23 cellular contexts compared by ENCODE assay signal in the genomic region with DNA sequence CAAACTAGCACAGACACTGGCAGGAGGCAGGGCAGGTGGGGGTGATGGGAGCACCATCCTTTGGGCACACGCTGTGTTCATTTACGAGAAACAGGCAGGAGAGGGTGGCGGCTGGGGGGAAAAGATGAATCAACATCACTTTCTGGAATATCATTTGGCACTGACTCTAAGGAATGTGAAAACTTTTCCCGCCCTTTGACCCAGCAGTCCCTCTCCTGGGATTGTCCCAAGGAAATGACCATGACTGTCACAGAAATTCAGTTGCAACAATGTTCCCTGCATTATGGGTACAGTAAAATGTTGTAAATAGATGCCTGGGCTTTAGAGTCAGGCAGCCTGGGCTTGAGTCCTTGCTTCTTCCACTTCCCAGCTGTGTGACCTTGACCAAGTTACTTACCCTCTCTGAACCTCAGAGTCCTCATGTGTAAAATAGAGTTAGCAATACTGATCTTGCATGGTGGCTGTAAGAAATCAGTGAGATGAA. TPM values are rescaled to one million over a fixed set of nuclear protein-coding genes. Genes with fewer than 3 reads are reported as not detected.
A peak's percentile ranks its signal among the peaks of the same experiment; 100 is the strongest.
DNase-seq lines count a peak whose midpoint lies in the region; ATAC-seq and TF ChIP-seq lines count a peak whose summit lies in the region.
"Had no signal": no experiment of that assay in that cellular context is flagged by ENCODE, and none has a peak within 500 bp of the region (broad histone marks: within the 10 kb centered on the region; RNA-seq: fewer than 3 reads in every experiment).

No MANE protein-coding gene starts in this region.

- H3K27me3 ChIP-seq in adrenal gland (no peaks in the 10 kb centered on the region), neural progenitor cell (no peaks in the 10 kb centered on the region), upper lobe of left lung (no peaks in the 10 kb centered on the region)
- H3K27me3 ChIP-seq: cardiac muscle cell, vagina had no signal

- H3K4me2 ChIP-seq in neural progenitor cell, result no peak overlapping the region

- H3K4me1 Mint-ChIP-seq in neural progenitor cell, result peaks cover 40% of the 10 kb centered on the region
- H3K4me1 Mint-ChIP-seq: activated T-helper 17 cell treated with anti-CD3 and anti-CD28 coated beads, Interleukin-2, amount 50 U/mL, for 72 hours; B cell; stimulated activated naive CD8-positive, alpha-beta T cell treated with anti-CD3 and anti-CD28 coated beads, Interleukin-15, amount 100 ng/mL, for 72 hours had no signal

- no peaks in the 10 kb centered on the region for H3F3A ChIP-seq in neural progenitor cell (ENCODE audit: low read depth)

- peak; percentile 45 to 81 (median 76) for TF ChIP-seq EP300 in upper lobe of left lung (IDR thresholded peaks at IDR 0.05)

- peak in 1 of 2 donors; percentile 2 for ATAC-seq in upper lobe of left lung (ENCODE audit: low FRiP score in 2 of 2)
- ATAC-seq in HG02973 (IDR thresholded peaks at IDR 0.05; ENCODE audit: unreplicated experiment), result no peak
- ATAC-seq: activated T-helper 17 cell treated with anti-CD3 and anti-CD28 coated beads, Interleukin-2, amount 50 U/mL, for 72 hours; PC-3; stimulated activated naive CD8-positive, alpha-beta T cell treated with anti-CD3 and anti-CD28 coated beads, Interleukin-15, amount 100 ng/mL, for 72 hours had no signal

- H3K27ac Mint-ChIP-seq in neural progenitor cell, result peak overlapping the region; percentile 66
- H3K27ac Mint-ChIP-seq: activated T-helper 17 cell treated with anti-CD3 and anti-CD28 coated beads, Interleukin-2, amount 50 U/mL, for 72 hours; B cell had no signal

- no peaks in the 10 kb centered on the region for H3K79me2 ChIP-seq in neural progenitor cell (ENCODE audit: low read depth)

- no peaks in the 10 kb centered on the region for H4K20me1 ChIP-seq in neural progenitor cell (ENCODE audit: low read depth)

- WGBS in adrenal gland, 4 donors, result 33 to 66% (median 48%) methylated on average over 4 of the region's 4 CpGs
- WGBS in upper lobe of left lung, 2 donors, result 62 to 82% methylated on average over 4 of the region's 4 CpGs

- no peak overlapping the region for H2AFZ ChIP-seq in neural progenitor cell (replicated peaks)

- H3K27ac ChIP-seq in adrenal gland (peak overlapping the region in 3 of 5 donors; percentile 2 to 88 (median 40)), neural progenitor cell (no peak overlapping the region), upper lobe of left lung (no peak overlapping the region)
- H3K27ac ChIP-seq: cardiac muscle cell, SK-N-MC, vagina had no signal

- peaks cover 28% of the 10 kb centered on the region for H3K27me3 Mint-ChIP-seq in neural progenitor cell (ENCODE audit: insufficient read depth, low read depth)
- H3K27me3 Mint-ChIP-seq: activated T-helper 17 cell treated with anti-CD3 and anti-CD28 coated beads, Interleukin-2, amount 50 U/mL, for 72 hours; B cell; stimulated activated naive CD8-positive, alpha-beta T cell treated with anti-CD3 and anti-CD28 coated beads, Interleukin-15, amount 100 ng/mL, for 72 hours had no signal

- H3K4me3 ChIP-seq in adrenal gland, result no peak overlapping the region
- no peak overlapping the region for H3K4me3 ChIP-seq in neural progenitor cell
- no peak overlapping the region for H3K4me3 ChIP-seq in upper lobe of left lung
- H3K4me3 ChIP-seq: cardiac muscle cell, SK-N-MC, vagina had no signal

- TF ChIP-seq CTCF in adrenal gland (IDR thresholded peaks at IDR 0.05) (no peak), neural progenitor cell (IDR thresholded peaks at IDR 0.05) (no peak), upper lobe of left lung (IDR thresholded peaks at IDR 0.05) (no peak), GM20000 (IDR thresholded peaks at IDR 0.05; ENCODE audit: extremely low read depth, missing control alignments) (no peak)

- DNase-seq in adrenal gland, result peak in 6 of 7 donors; percentile 65 to 88 (median 82)
- peak; percentile 60 for DNase-seq in fibroblast of gingiva (ENCODE audit: low read depth)
- no peak for DNase-seq in neural progenitor cell (ENCODE audit: low spot score)
- DNase-seq in upper lobe of left lung, result no peak
- DNase-seq in cortex of kidney (lab: John Stamatoyannopoulos, UW), result no peak
- DNase-seq in GM20000 (ENCODE audit: low spot score), result no peak
- DNase-seq: activated CD4-positive, CD25-positive, alpha-beta regulatory T cell treated with anti-CD3 and anti-CD28 coated beads, Interleukin-2, amount 50 U/mL, for 72 hours; Calu3; effector memory CD4-positive, alpha-beta T cell; H9; kidney glomerular epithelial cell; NCI-H1105; NCI-H2171; nephron progenitor cell; PC-3; stimulated activated CD4-positive, alpha-beta T cell treated with anti-CD3 and anti-CD28 coated beads, Interleukin-1b, Interleukin-23, amount 100 ng/mL, for 48 hours; stimulated activated naive CD8-positive, alpha-beta T cell treated with anti-CD3 and anti-CD28 coated beads, Interleukin-15, amount 100 ng/mL, for 72 hours had no signal

- no peak overlapping the region for H3K9ac ChIP-seq in neural progenitor cell

- intact Hi-C loops in adrenal gland (cut with DNase I), result no loop called here

- H3K9me3 ChIP-seq in adrenal gland (replicated peaks in 1 of 3) (no peaks in the 10 kb centered on the region), neural progenitor cell (ENCODE audit: low read depth) (no peaks in the 10 kb centered on the region), upper lobe of left lung (no peaks in the 10 kb centered on the region)
- H3K9me3 ChIP-seq: vagina had no signal

- H3K9me3 Mint-ChIP-seq in neural progenitor cell, result peaks cover 14% of the 10 kb centered on the region

- TF ChIP-seq POLR2A in adrenal gland (IDR thresholded peaks at IDR 0.05), result no peak
- no peak for TF ChIP-seq POLR2A in upper lobe of left lung (IDR thresholded peaks at IDR 0.05)

- peaks cover 3% of the 10 kb centered on the region for H3K36me3 Mint-ChIP-seq in neural progenitor cell

- H3K4me1 ChIP-seq in adrenal gland (replicated peaks in 1 of 2), result peaks cover 6 to 15% of the 10 kb centered on the region in 2 donors
- peaks cover 7% of the 10 kb centered on the region for H3K4me1 ChIP-seq in neural progenitor cell
- H3K4me1 ChIP-seq in upper lobe of left lung, result peaks cover 0 to 10% (median 5%) of the 10 kb centered on the region in 4 donors

- H3K36me3 ChIP-seq in adrenal gland (replicated peaks in 1 of 2), result no peaks in the 10 kb centered on the region
- H3K36me3 ChIP-seq in neural progenitor cell, result no peaks in the 10 kb centered on the region
- no peaks in the 10 kb centered on the region for H3K36me3 ChIP-seq in upper lobe of left lung
- H3K36me3 ChIP-seq: cardiac muscle cell, vagina had no signal

- no peak overlapping the region for H3K4me3 Mint-ChIP-seq in neural progenitor cell
- H3K4me3 Mint-ChIP-seq: activated T-helper 17 cell treated with anti-CD3 and anti-CD28 coated beads, Interleukin-2, amount 50 U/mL, for 72 hours; B cell; H9; nephron progenitor cell; stimulated activated naive CD8-positive, alpha-beta T cell treated with anti-CD3 and anti-CD28 coated beads, Interleukin-15, amount 100 ng/mL, for 72 hours had no signal

RNA-seq across cellular contexts. Expression of gene ABLIM2, which starts 58.6 kb away (rescaled TPM):
- total RNA-seq in adrenal gland, result 10 to 100 TPM in 7 of 8 donors, 1 to 10 TPM in 1; 9.9 to 31.2 (median 17.6) TPM
- 10 to 100 TPM in 2 of 3 donors, 1 to 10 TPM in 1; 5.8 to 14.1 (median 10.5) TPM for polyA plus RNA-seq in adrenal gland
- 0.24 and 1.2 TPM in 2 replicates for total RNA-seq in neural progenitor cell (ENCODE audit: low replicate concordance)
- total RNA-seq in upper lobe of left lung, result 10 to 100 TPM in 2 of 6 donors, 1 to 10 TPM in 4; 3.6 to 36.9 (median 8.1) TPM

Comparison
In these comparisons a context has a peak if more than half of its experiments do, and no peak if none do; other contexts are left out.
1. DNase-seq: peak in adrenal gland (6 of 7) and fibroblast of gingiva (single experiment); none in neural progenitor cell (single experiment), upper lobe of left lung (0 of 2), cortex of kidney (single experiment) and GM20000 (single experiment).
2. H3K27ac ChIP-seq: peak in adrenal gland (3 of 5); none in neural progenitor cell (single experiment) and upper lobe of left lung (0 of 4).